In genomic region chr5:37727238-37727637, GRCh38 we compare ENCODE assay signal across 8 cellular contexts.
"Had no signal": no experiment of that assay in that cellular context is flagged by ENCODE, and none has a peak within 500 bp of the region (broad histone marks: within the 10 kb centered on the region; RNA-seq: fewer than 3 reads in every experiment).

No MANE protein-coding gene starts in this region.

- H3K4me3 ChIP-seq: K562 had no signal

- DNase-seq: IMR-90, KBM-7, KG1 had no signal

- H3K9me3 Mint-ChIP-seq: IgD-negative memory B cell had no signal

- H3K4me3 Mint-ChIP-seq: IgD-negative memory B cell had no signal

- ATAC-seq: HepG2, K562 had no signal

- H3K27me3 Mint-ChIP-seq: IgD-negative memory B cell had no signal

- H3K27ac Mint-ChIP-seq: IgD-negative memory B cell had no signal

- H3K27ac ChIP-seq: HL-60, KMS-11 had no signal
